ENCODE assay signal across 12 cellular contexts in the genomic region with DNA sequence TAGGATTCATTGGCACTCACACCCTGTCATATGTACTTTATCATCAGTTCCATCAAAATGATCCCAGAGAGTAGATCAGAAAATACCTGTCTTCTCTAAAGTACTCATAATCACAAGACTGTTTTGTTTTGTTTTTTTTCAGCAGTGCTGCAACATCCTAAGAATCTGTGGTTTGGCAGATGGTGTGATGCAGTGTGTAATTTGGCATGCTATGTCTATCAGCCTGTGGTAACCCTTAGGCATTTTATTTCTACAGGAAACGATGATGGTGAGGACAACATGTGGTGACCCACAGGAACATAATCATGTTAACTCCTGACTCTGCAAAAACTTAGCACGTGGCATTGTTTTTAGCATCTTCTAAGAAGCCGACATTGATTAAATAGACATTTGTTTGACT.
DNase-seq lines count a peak whose midpoint lies in the region; ATAC-seq and TF ChIP-seq lines count a peak whose summit lies in the region.
"Had no signal": no experiment of that assay in that cellular context is flagged by ENCODE, and none has a peak within 500 bp of the region (broad histone marks: within the 10 kb centered on the region; RNA-seq: fewer than 3 reads in every experiment).

No MANE protein-coding gene starts in this region.

- DNase-seq in NCI-H2171 treated with DMSO at 0.1 percent for 48 hours (lab: John Stamatoyannopoulos, UW): peak; percentile 3
- no peak for DNase-seq in NCI-H2171 (lab: John Stamatoyannopoulos, UW)
- peak; percentile 25 for DNase-seq in SK-MEL-5 (ENCODE audit: low read depth, low spot score)
- peak; percentile 96 for DNase-seq in fibroblast of mammary gland (ENCODE audit: low read depth)
- no peak for DNase-seq in GF-D8 (lab: John Stamatoyannopoulos, UW)
- DNase-seq in NCI-H2081 treated with DMSO at 0.1 percent for 48 hours (lab: John Stamatoyannopoulos, UW): no peak
- DNase-seq in DMS53 treated with DMSO at 0.1 percent for 48 hours (lab: John Stamatoyannopoulos, UW; ENCODE audit: unreplicated experiment): no peak
- DNase-seq: activated B cell treated with CpG ODN at 0.5 μM for 24 hours; activated T-cell treated with anti-CD3 and anti-CD28 coated beads, Interleukin-2, amount 50 U/mL, for 72 hours; NCI-H1930; stimulated activated naive CD8-positive, alpha-beta T cell treated with anti-CD3 and anti-CD28 coated beads, Interleukin-15, Interleukin-2, amounts not matched to agents 100 U/mL and 50 U/mL, for 24 hours had no signal

- no peak for ATAC-seq in GM18498 (IDR thresholded peaks at IDR 0.05; ENCODE audit: unreplicated experiment)
- ATAC-seq: activated T-cell treated with anti-CD3 and anti-CD28 coated beads, Interleukin-2, amount 50 U/mL, for 72 hours; stimulated activated naive CD8-positive, alpha-beta T cell treated with anti-CD3 and anti-CD28 coated beads, Interleukin-15, Interleukin-2, amounts not matched to agents 100 U/mL and 50 U/mL, for 24 hours had no signal

- no peak for TF ChIP-seq CTCF in fibroblast of mammary gland (conservative IDR thresholded peaks at IDR 0.05; ENCODE audit: control insufficient read depth, insufficient read depth, low read depth, low read length)

- no peak overlapping the region for H3K4me3 ChIP-seq in fibroblast of mammary gland (ENCODE audit: control insufficient read depth, low read depth, low read length)

- in situ Hi-C loops in SK-MEL-5 (cut with HindIII; ENCODE audit: low pct_unique_long_range_greater_than_20kb, low sequenced_read_pairs): no loop called here

Comparison
In these comparisons a context has a peak if more than half of its experiments do, and no peak if none do; other contexts are left out.
1. DNase-seq: peak in NCI-H2171 treated with DMSO at 0.1 percent for 48 hours (single experiment), SK-MEL-5 (single experiment) and fibroblast of mammary gland (single experiment); none in NCI-H2171 (single experiment), GF-D8 (single experiment), NCI-H2081 treated with DMSO at 0.1 percent for 48 hours (single experiment) and DMS53 treated with DMSO at 0.1 percent for 48 hours (single experiment).